Comparison of ENCODE assay signal across 21 cellular contexts in genomic region chrX:118188977-118189376, GRCh38.
DNase-seq lines count a peak whose midpoint lies in the region; ATAC-seq, FAIRE-seq and TF ChIP-seq lines count a peak whose summit lies in the region.
"Had no signal": no experiment of that assay in that cellular context is flagged by ENCODE, and none has a peak within 500 bp of the region (broad histone marks: within the 10 kb centered on the region; RNA-seq: fewer than 3 reads in every experiment).

No MANE protein-coding gene starts in this region.

- H3K9me3 ChIP-seq in Karpas-422 (ENCODE audit: low read length) = peaks cover 1% of the 10 kb centered on the region; the same call in 1 of the 2 replicates
- H3K9me3 ChIP-seq: esophagus squamous epithelium had no signal

- H4K20me1 ChIP-seq in Karpas-422 (ENCODE audit: insufficient read depth, low read depth, low read length) = no peaks in the 10 kb centered on the region

- H3K9me2 ChIP-seq in Karpas-422 (replicated peaks; ENCODE audit: insufficient read depth, low read length) = no peaks in the 10 kb centered on the region

- H3K4me2 ChIP-seq in Karpas-422 (ENCODE audit: low read depth, low read length, poor library complexity, severe bottlenecking) = no peak overlapping the region

- 39 to 64% methylated on average over 3 of the region's 3 CpGs for WGBS in lower leg skin, 2 donors

- FAIRE-seq in islet of Langerhans (lab: Jason Lieb, UNC) = peak; percentile 13
- FAIRE-seq: A204.1 had no signal

- ATAC-seq in HG03139 (IDR thresholded peaks at IDR 0.05; ENCODE audit: unreplicated experiment) = no peak
- ATAC-seq in HG02623 (IDR thresholded peaks at IDR 0.05; ENCODE audit: unreplicated experiment) = no peak

- H3K9ac ChIP-seq in Karpas-422 (ENCODE audit: low read length) = no peak overlapping the region

- peaks cover 24% of the 10 kb centered on the region for H3K4me1 ChIP-seq in Karpas-422 (ENCODE audit: low read length)
- H3K4me1 ChIP-seq: esophagus squamous epithelium had no signal

- DNase-seq in NCI-H1092 treated with DMSO at 0.1 percent for 48 hours (lab: John Stamatoyannopoulos, UW) = peak; percentile 53
- no peak for DNase-seq in NCI-H1092 (lab: John Stamatoyannopoulos, UW)
- no peak for DNase-seq in Karpas-422
- DNase-seq in SK-N-DZ (ENCODE audit: low spot score) = peak; percentile 85
- no peak for DNase-seq in lower leg skin (ENCODE audit: low spot score in 2 of 2)
- DNase-seq: activated CD4-positive, alpha-beta T cell treated with anti-CD3 and anti-CD28 coated beads for 4 hours; activated CD8-positive, alpha-beta memory T cell treated with anti-CD3 and anti-CD28 coated beads, Interleukin-2, amount 50 U/mL, for 48 hours; activated naive CD4-positive, alpha-beta T cell treated with anti-CD3 and anti-CD28 coated beads, Interleukin-2, amount 50 U/mL, for 16 hours; CD4-positive, alpha-beta T cell; dorsolateral prefrontal cortex; esophagus squamous epithelium; HCEC 1CT; hippocampal formation; kidney glomerular epithelial cell; NCI-H526 treated with DMSO at 0.1 percent for 48 hours; T1000 had no signal

- peak overlapping the region; percentile 32; the same call in 1 of the 2 replicates for H2AFZ ChIP-seq in Karpas-422 (ENCODE audit: low read length)

- intact Hi-C loops in lower leg skin (cut with DNase I; ENCODE audit: low total_unique reads) = no loop called here

- no peaks in the 10 kb centered on the region for H3K36me3 ChIP-seq in Karpas-422 (ENCODE audit: insufficient read depth, low read length)
- H3K36me3 ChIP-seq: esophagus squamous epithelium had no signal

- TF ChIP-seq CTCF in lower leg skin (IDR thresholded peaks at IDR 0.05) = no peak

- no peaks in the 10 kb centered on the region for H3K27me3 ChIP-seq in Karpas-422 (ENCODE audit: low read length)
- H3K27me3 ChIP-seq: esophagus squamous epithelium had no signal

- H3K27ac ChIP-seq in Karpas-422 (ENCODE audit: low read length) = no peak overlapping the region
- H3K27ac ChIP-seq: dorsolateral prefrontal cortex, esophagus squamous epithelium, skin epidermis had no signal

- TF ChIP-seq POLR2A in lower leg skin (IDR thresholded peaks at IDR 0.05) = no peak

- H3K4me3 ChIP-seq in Karpas-422 (ENCODE audit: low read length) (no peak overlapping the region), lower leg skin (ENCODE audit: low read depth, poor library complexity, severe bottlenecking) (no peak overlapping the region)
- H3K4me3 ChIP-seq: dorsolateral prefrontal cortex, esophagus squamous epithelium, skin epidermis had no signal

- H3K79me2 ChIP-seq in Karpas-422 (ENCODE audit: low read length) = no peaks in the 10 kb centered on the region

Comparison
In these comparisons a context has a peak if more than half of its experiments do, and no peak if none do; other contexts are left out.
1. DNase-seq: peak in NCI-H1092 treated with DMSO at 0.1 percent for 48 hours (single experiment) and SK-N-DZ (single experiment); none in NCI-H1092 (single experiment), Karpas-422 (single experiment) and lower leg skin (0 of 2).